ENCODE assay signal across 6 cellular contexts in the genomic region with DNA sequence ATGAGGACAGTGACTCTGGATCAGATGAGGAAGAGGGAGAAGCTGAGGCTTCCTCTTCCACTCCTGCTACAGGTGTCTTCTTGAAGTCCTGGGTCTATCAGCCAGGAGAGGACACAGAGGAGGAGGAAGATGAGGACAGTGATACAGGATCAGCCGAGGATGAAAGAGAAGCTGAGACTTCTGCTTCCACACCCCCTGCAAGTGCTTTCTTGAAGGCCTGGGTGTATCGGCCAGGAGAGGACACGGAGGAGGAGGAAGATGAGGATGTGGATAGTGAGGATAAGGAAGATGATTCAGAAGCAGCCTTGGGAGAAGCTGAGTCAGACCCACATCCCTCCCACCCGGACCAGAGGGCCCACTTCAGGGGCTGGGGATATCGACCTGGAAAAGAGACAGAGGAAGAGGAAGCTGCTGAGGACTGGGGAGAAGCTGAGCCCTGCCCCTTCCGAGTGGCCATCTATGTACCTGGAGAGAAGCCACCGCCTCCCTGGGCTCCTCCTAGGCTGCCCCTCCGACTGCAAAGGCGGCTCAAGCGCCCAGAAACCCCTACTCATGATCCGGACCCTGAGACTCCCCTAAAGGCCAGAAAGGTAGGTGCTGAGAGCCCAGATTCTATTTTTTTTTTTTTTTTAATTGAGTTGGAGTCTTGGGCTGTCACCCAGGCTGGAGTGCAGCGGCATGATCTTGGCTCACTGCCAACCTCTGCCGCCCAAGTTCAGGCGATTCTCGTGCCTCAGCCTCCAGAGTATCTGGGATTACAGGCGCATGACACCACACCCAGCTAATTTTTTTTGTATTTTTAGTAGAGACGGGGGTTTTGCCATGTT. TPM values are rescaled to one million over a fixed set of nuclear protein-coding genes. Genes with fewer than 3 reads are reported as not detected.
A peak's percentile ranks its signal among the peaks of the same experiment; 100 is the strongest.
DNase-seq lines count a peak whose midpoint lies in the region; ATAC-seq and TF ChIP-seq lines count a peak whose summit lies in the region.

No MANE protein-coding gene starts in this region.

- DNase-seq in RKO (ENCODE audit: low spot score), result peak; percentile 92
- DNase-seq in esophagus squamous epithelium (lab: John Stamatoyannopoulos, UW), result no peak
- DNase-seq in stimulated activated naive B cell treated with anti-CD40 and anti-IgM and Interleukin-4, amounts not matched to agents 10 μg/mL and 1 μg/mL and 100 μg/mL, for 72 hours, result no peak
- no peak for DNase-seq in NCI-H2107 (lab: John Stamatoyannopoulos, UW)
- no peak for DNase-seq in iPS-NIHi7 (ENCODE audit: extremely low spot score)

- no peaks in the 10 kb centered on the region for H3K9me3 Mint-ChIP-seq in stimulated activated naive B cell treated with anti-CD40 and anti-IgM and Interleukin-4, amounts not matched to agents 10 μg/mL and 1 μg/mL and 100 μg/mL, for 72 hours

- H3K27ac Mint-ChIP-seq in stimulated activated naive B cell treated with anti-CD40 and anti-IgM and Interleukin-4, amounts not matched to agents 10 μg/mL and 1 μg/mL and 100 μg/mL, for 72 hours, result peak overlapping the region; percentile 100

- no peaks in the 10 kb centered on the region for H3K9me3 ChIP-seq in esophagus squamous epithelium

- H3K27me3 Mint-ChIP-seq in stimulated activated naive B cell treated with anti-CD40 and anti-IgM and Interleukin-4, amounts not matched to agents 10 μg/mL and 1 μg/mL and 100 μg/mL, for 72 hours, result no peaks in the 10 kb centered on the region

- H3K4me3 ChIP-seq in GM12875 (ENCODE audit: low read depth, low read length) (peak overlapping the region; percentile 73), esophagus squamous epithelium (peak overlapping the region; percentile 84 to 100 (median 98))

- intact Hi-C loops in esophagus squamous epithelium (cut with DNase I), result no loop called here

- peak overlapping the region; percentile 99 to 100 (median 100) for H3K27ac ChIP-seq in esophagus squamous epithelium

- H3K4me3 Mint-ChIP-seq in stimulated activated naive B cell treated with anti-CD40 and anti-IgM and Interleukin-4, amounts not matched to agents 10 μg/mL and 1 μg/mL and 100 μg/mL, for 72 hours, result peak overlapping the region; percentile 99

- peak; percentile 0 to 2 for ATAC-seq in stimulated activated naive B cell treated with anti-CD40 and anti-IgM and Interleukin-4, amounts not matched to agents 10 μg/mL and 1 μg/mL and 100 μg/mL, for 72 hours (replicated peaks)

- no peaks in the 10 kb centered on the region for H3K27me3 ChIP-seq in esophagus squamous epithelium

- H3K36me3 Mint-ChIP-seq in stimulated activated naive B cell treated with anti-CD40 and anti-IgM and Interleukin-4, amounts not matched to agents 10 μg/mL and 1 μg/mL and 100 μg/mL, for 72 hours, result peaks cover 49 to 64% of the 10 kb centered on the region in 2 donors

- TF ChIP-seq CTCF in GM12875 (IDR thresholded peaks at IDR 0.05; ENCODE audit: borderline replicate concordance, insufficient read depth, low read depth, low read length) (no peak), esophagus squamous epithelium (IDR thresholded peaks at IDR 0.05) (peak in 1 of 6 experiments; percentile 3)

- WGBS in esophagus squamous epithelium, 2 donors, result 3 to 10% methylated on average over 15 to 16 of the region's 17 CpGs

- H3K4me1 Mint-ChIP-seq in stimulated activated naive B cell treated with anti-CD40 and anti-IgM and Interleukin-4, amounts not matched to agents 10 μg/mL and 1 μg/mL and 100 μg/mL, for 72 hours, result peaks cover 31 to 53% of the 10 kb centered on the region in 2 donors

- H3K4me1 ChIP-seq in esophagus squamous epithelium, result peaks cover 31 to 69% (median 37%) of the 10 kb centered on the region in 3 donors

- H3K36me3 ChIP-seq in esophagus squamous epithelium, result peaks cover 15 to 64% (median 17%) of the 10 kb centered on the region in 3 donors

- TF ChIP-seq POLR2A in esophagus squamous epithelium (IDR thresholded peaks at IDR 0.05), result no peak

RNA-seq across cellular contexts. Expression of gene PPP1R15A, which starts 2.3 kb away (rescaled TPM):
- 10 to 100 TPM; 19.3 to 41.6 (median 33.3) TPM for total RNA-seq in esophagus squamous epithelium

RNA-seq across cellular contexts. Expression of gene PLEKHA4, which starts 6.1 kb away (rescaled TPM):
- 1 to 10 TPM; 2.8 to 9.0 (median 5.6) TPM for total RNA-seq in esophagus squamous epithelium

RNA-seq across cellular contexts. Expression of gene TULP2, which starts 24.0 kb away (rescaled TPM):
- total RNA-seq in esophagus squamous epithelium, result not detected

RNA-seq across cellular contexts. Expression of gene NUCB1, which starts 25.6 kb away (rescaled TPM):
- total RNA-seq in esophagus squamous epithelium, result 100 to 1,000 TPM in 3 of 4 donors, 10 to 100 TPM in 1; 93.5 to 186 (median 157) TPM

RNA-seq across cellular contexts. Expression of gene HSD17B14, which starts 38.2 kb away (rescaled TPM):
- 1 to 10 TPM in 2 of 4 donors, under 1 TPM in 1, not detected in 1; 0.83 to 9.0 (median 4.8) TPM for total RNA-seq in esophagus squamous epithelium
